In genomic region chr5:122076669-122077450, GRCh38 we compare ENCODE assay signal across 1 cellular context.
TF ChIP-seq lines count a peak whose summit lies in the region.

No MANE protein-coding gene starts in this region.

TF ChIP-seq in HepG2, 621 proteins besides CTCF, POLR2A, EP300 and RAD21 (continued from another document and continues in another):
- TF ChIP-seq ZNF282 (IDR thresholded peaks at IDR 0.05; ENCODE audit: partially characterized antibody) (no peak), DBP (CRISPR knock-in tag; IDR thresholded peaks at IDR 0.05; ENCODE audit: not compliant biosample characterization) (no peak), ZSCAN9 (CRISPR knock-in tag; IDR thresholded peaks at IDR 0.05; ENCODE audit: borderline replicate concordance) (no peak), HOXA3 (CRISPR knock-in tag; IDR thresholded peaks at IDR 0.05) (peak; percentile 51; the same call in 1 of the 2 replicates), MBD4 (IDR thresholded peaks at IDR 0.05; ENCODE audit: borderline replicate concordance, low read length) (no peak), HNF1A (IDR thresholded peaks at IDR 0.05; ENCODE audit: low read depth) (no peak), HNF1A (CRISPR knock-in tag; IDR thresholded peaks at IDR 0.05; ENCODE audit: borderline replicate concordance) (0 out of 2 replicates have a peak, but pooled peaks have one; percentile 2), FOXM1 (CRISPR knock-in tag; IDR thresholded peaks at IDR 0.05) (no peak), ZNF652 (CRISPR knock-in tag; IDR thresholded peaks at IDR 0.05; ENCODE audit: borderline replicate concordance, low read depth) (0 out of 2 replicates have a peak, but pooled peaks have one; percentile 49), KAT8 (CRISPR knock-in tag; IDR thresholded peaks at IDR 0.05) (no peak; the same call in 1 of the 2 replicates), BCL3 (CRISPR knock-in tag; IDR thresholded peaks at IDR 0.05) (no peak), ZNF607 (CRISPR knock-in tag; IDR thresholded peaks at IDR 0.05; ENCODE audit: borderline replicate concordance) (0 out of 2 replicates have a peak, but pooled peaks have one; percentile 12), POLR2AphosphoS5 (IDR thresholded peaks at IDR 0.05; ENCODE audit: low read depth, low read length) (no peak), ZNF580 (CRISPR knock-in tag; IDR thresholded peaks at IDR 0.05; ENCODE audit: borderline replicate concordance, low read depth) (no peak; the same call in 1 of the 2 replicates), ZFP36L1 (CRISPR knock-in tag; IDR thresholded peaks at IDR 0.05) (no peak), ZNF160 (CRISPR knock-in tag; IDR thresholded peaks at IDR 0.05) (no peak), SMYD3 (CRISPR knock-in tag; IDR thresholded peaks at IDR 0.05) (0 out of 2 replicates have a peak, but pooled peaks have one; percentile 50), FOXC1 (CRISPR knock-in tag; IDR thresholded peaks at IDR 0.05; ENCODE audit: borderline replicate concordance) (peak; percentile 36; the same call in 1 of the 2 replicates), REST (IDR thresholded peaks at IDR 0.05; ENCODE audit: borderline replicate concordance in 1 of 2, low read depth in 1 of 2, low read length in 2 of 2) (no peak), U2AF1 (optimal IDR thresholded peaks at IDR 0.05; ENCODE audit: low read depth, low read length) (no peak), KLF12 (CRISPR knock-in tag; IDR thresholded peaks at IDR 0.05; ENCODE audit: borderline replicate concordance) (no peak), ZNF775 (CRISPR knock-in tag; IDR thresholded peaks at IDR 0.05; ENCODE audit: borderline replicate concordance) (no peak), GPBP1L1 (CRISPR knock-in tag; IDR thresholded peaks at IDR 0.05) (no peak), ZNF281 (CRISPR knock-in tag; IDR thresholded peaks at IDR 0.05; ENCODE audit: borderline replicate concordance) (no peak; the same call in 1 of the 2 replicates), KLF16 (CRISPR knock-in tag; IDR thresholded peaks at IDR 0.05) (no peak; a peak in 1 of 4 replicates), ZBTB33 (CRISPR knock-in tag; IDR thresholded peaks at IDR 0.05) (no peak), THAP8 (CRISPR knock-in tag; IDR thresholded peaks at IDR 0.05; ENCODE audit: borderline replicate concordance) (no peak), HOXA9 (CRISPR knock-in tag; IDR thresholded peaks at IDR 0.05; ENCODE audit: borderline replicate concordance) (no peak), ZNF557 (CRISPR knock-in tag; IDR thresholded peaks at IDR 0.05) (no peak), ZNF761 (CRISPR knock-in tag; conservative IDR thresholded peaks at IDR 0.05) (no peak), ZNF800 (CRISPR knock-in tag; IDR thresholded peaks at IDR 0.05) (0 out of 2 replicates have a peak, but pooled peaks have one; percentile 68), CREB3 (CRISPR knock-in tag; IDR thresholded peaks at IDR 0.05) (no peak), NR0B2 (CRISPR knock-in tag; IDR thresholded peaks at IDR 0.05) (peak; percentile 50; the same call in 1 of the 2 replicates)
